In the genomic region with DNA sequence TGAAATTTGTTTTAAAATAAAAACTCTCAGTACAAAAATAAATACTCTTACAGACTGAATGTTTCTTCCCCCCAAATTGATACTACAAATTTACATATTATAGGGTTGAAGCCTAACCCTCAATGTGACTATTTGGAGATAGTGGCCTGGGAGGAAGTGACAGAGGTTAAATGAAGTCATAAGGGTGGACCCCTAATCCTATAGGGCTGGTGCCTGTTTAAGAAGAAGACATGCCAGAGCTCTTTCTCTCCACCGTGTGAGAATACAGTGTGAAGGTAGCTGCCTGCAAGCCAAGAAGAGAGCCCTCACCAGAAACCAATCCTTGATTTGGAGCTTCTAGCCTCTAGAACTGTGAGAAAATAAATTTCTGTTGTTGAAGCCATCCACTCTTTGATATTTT, we compare ENCODE assay signal across 21 cellular contexts.
DNase-seq lines count a peak whose midpoint lies in the region; ATAC-seq, FAIRE-seq and TF ChIP-seq lines count a peak whose summit lies in the region.
"Had no signal": no experiment of that assay in that cellular context is flagged by ENCODE, and none has a peak within 500 bp of the region (broad histone marks: within the 10 kb centered on the region; RNA-seq: fewer than 3 reads in every experiment).

No MANE protein-coding gene starts in this region.

- no peak for DNase-seq in GM12891 (ENCODE audit: insufficient read length, low spot score)
- peak; percentile 18 for DNase-seq in NB4 (ENCODE audit: low read depth)
- no peak for DNase-seq in WTC11 (ENCODE audit: low spot score)
- no peak for DNase-seq in left colon
- no peak for DNase-seq in activated CD4-positive, alpha-beta T cell treated with anti-CD3 and anti-CD28 coated beads for 1 hour
- no peak for DNase-seq in mesenteric fat pad (ENCODE audit: low spot score)
- DNase-seq: DND-41; H7; NCI-H1105; NCI-H146; NCI-H2029; NCI-H2227 treated with DMSO at 0.1 percent for 48 hours; NCI-H510A; NK-92 treated with Interleukin-12 subunit alpha and Interleukin-12 subunit beta, amount 100 ng/mL, for 24 hours; SIG-M5 had no signal

- no peaks in the 10 kb centered on the region for H3K27me3 Mint-ChIP-seq in WTC11 (ENCODE audit: low read depth)

- no peaks in the 10 kb centered on the region for H3K36me3 Mint-ChIP-seq in WTC11

- H3K4me3 Mint-ChIP-seq in WTC11 = no peak overlapping the region

- TF ChIP-seq POLR2A in GM12891 (IDR thresholded peaks at IDR 0.05; ENCODE audit: low read depth, low read length) (no peak), NB4 (IDR thresholded peaks at IDR 0.05; ENCODE audit: extremely low read depth, insufficient read length) (no peak)

- H3K27ac Mint-ChIP-seq in WTC11 = peak overlapping the region; percentile 54; the same call in 1 of the 2 replicates

- H3K4me3 ChIP-seq in NB4 (ENCODE audit: low read depth, low read length) = no peak overlapping the region

- no peaks in the 10 kb centered on the region for H3K9me3 Mint-ChIP-seq in WTC11

- CTCF ChIA-PET in WTC11 (lab: Charles Lee) = no interaction called here

- intact Hi-C loops in left colon (cut with DNase I, micrococcal nuclease) = no loop called here

- TF ChIP-seq CTCF in NB4 (IDR thresholded peaks at IDR 0.05; ENCODE audit: low read depth, low read length) (no peak), WTC11 (IDR thresholded peaks at IDR 0.05) (no peak)

- no peak for FAIRE-seq in GM12891 (lab: Jason Lieb, UNC)
- FAIRE-seq: GM12892, HepG2 had no signal

- POLR2A ChIA-PET in WTC11 (lab: Charles Lee) = no interaction called here

- H3K4me1 Mint-ChIP-seq in WTC11 = peaks cover 72% of the 10 kb centered on the region

- ATAC-seq in WTC11 (no peak; the same call in 1 of the 2 replicates), left colon (peak; percentile 20), GM19324 (IDR thresholded peaks at IDR 0.05; ENCODE audit: low FRiP score, unreplicated experiment) (no peak), GM21367 (IDR thresholded peaks at IDR 0.05; ENCODE audit: unreplicated experiment) (no peak)
- ATAC-seq: HepG2, Panc1, SK-N-SH treated with all-trans-retinoic acid at 6 μM for 48 hours had no signal

TF ChIP-seq in GM12891, 5 proteins besides CTCF, POLR2A, EP300 and RAD21:
- TF ChIP-seq SPI1 (IDR thresholded peaks at IDR 0.05; ENCODE audit: low read depth, low read length) = 0 out of 2 replicates have a peak, but pooled peaks have one; percentile 0
- no peak for TF ChIP-seq POU2F2 (IDR thresholded peaks at IDR 0.05; ENCODE audit: low read depth, low read length)

TF ChIP-seq in WTC11, 78 proteins besides CTCF, POLR2A, EP300 and RAD21 (continues in another document):
- TF ChIP-seq TEAD1 (CRISPR knock-in tag; IDR thresholded peaks at IDR 0.05) = no peak
- TF ChIP-seq, protein P1, sequence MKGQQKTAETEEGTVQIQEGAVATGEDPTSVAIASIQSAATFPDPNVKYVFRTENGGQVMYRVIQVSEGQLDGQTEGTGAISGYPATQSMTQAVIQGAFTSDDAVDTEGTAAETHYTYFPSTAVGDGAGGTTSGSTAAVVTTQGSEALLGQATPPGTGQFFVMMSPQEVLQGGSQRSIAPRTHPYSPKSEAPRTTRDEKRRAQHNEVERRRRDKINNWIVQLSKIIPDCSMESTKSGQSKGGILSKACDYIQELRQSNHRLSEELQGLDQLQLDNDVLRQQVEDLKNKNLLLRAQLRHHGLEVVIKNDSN (CRISPR knock-in tag; IDR thresholded peaks at IDR 0.05) = no peak
- no peak for TF ChIP-seq TEAD4 (CRISPR knock-in tag; IDR thresholded peaks at IDR 0.05)
- TF ChIP-seq NFATC4 (CRISPR knock-in tag; IDR thresholded peaks at IDR 0.05) = no peak
- no peak for TF ChIP-seq NR2C2 (CRISPR knock-in tag; IDR thresholded peaks at IDR 0.05)
- TF ChIP-seq, protein P2, sequence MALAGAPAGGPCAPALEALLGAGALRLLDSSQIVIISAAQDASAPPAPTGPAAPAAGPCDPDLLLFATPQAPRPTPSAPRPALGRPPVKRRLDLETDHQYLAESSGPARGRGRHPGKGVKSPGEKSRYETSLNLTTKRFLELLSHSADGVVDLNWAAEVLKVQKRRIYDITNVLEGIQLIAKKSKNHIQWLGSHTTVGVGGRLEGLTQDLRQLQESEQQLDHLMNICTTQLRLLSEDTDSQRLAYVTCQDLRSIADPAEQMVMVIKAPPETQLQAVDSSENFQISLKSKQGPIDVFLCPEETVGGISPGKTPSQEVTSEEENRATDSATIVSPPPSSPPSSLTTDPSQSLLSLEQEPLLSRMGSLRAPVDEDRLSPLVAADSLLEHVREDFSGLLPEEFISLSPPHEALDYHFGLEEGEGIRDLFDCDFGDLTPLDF (CRISPR knock-in tag; IDR thresholded peaks at IDR 0.05) = no peak
- TF ChIP-seq SMAD3 (CRISPR knock-in tag; IDR thresholded peaks at IDR 0.05; ENCODE audit: borderline replicate concordance) = no peak
- TF ChIP-seq, protein P3, sequence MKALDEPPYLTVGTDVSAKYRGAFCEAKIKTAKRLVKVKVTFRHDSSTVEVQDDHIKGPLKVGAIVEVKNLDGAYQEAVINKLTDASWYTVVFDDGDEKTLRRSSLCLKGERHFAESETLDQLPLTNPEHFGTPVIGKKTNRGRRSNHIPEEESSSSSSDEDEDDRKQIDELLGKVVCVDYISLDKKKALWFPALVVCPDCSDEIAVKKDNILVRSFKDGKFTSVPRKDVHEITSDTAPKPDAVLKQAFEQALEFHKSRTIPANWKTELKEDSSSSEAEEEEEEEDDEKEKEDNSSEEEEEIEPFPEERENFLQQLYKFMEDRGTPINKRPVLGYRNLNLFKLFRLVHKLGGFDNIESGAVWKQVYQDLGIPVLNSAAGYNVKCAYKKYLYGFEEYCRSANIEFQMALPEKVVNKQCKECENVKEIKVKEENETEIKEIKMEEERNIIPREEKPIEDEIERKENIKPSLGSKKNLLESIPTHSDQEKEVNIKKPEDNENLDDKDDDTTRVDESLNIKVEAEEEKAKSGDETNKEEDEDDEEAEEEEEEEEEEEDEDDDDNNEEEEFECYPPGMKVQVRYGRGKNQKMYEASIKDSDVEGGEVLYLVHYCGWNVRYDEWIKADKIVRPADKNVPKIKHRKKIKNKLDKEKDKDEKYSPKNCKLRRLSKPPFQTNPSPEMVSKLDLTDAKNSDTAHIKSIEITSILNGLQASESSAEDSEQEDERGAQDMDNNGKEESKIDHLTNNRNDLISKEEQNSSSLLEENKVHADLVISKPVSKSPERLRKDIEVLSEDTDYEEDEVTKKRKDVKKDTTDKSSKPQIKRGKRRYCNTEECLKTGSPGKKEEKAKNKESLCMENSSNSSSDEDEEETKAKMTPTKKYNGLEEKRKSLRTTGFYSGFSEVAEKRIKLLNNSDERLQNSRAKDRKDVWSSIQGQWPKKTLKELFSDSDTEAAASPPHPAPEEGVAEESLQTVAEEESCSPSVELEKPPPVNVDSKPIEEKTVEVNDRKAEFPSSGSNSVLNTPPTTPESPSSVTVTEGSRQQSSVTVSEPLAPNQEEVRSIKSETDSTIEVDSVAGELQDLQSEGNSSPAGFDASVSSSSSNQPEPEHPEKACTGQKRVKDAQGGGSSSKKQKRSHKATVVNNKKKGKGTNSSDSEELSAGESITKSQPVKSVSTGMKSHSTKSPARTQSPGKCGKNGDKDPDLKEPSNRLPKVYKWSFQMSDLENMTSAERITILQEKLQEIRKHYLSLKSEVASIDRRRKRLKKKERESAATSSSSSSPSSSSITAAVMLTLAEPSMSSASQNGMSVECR (CRISPR knock-in tag; IDR thresholded peaks at IDR 0.05; ENCODE audit: borderline replicate concordance) = no peak
- no peak for TF ChIP-seq GRHL2 (CRISPR knock-in tag; IDR thresholded peaks at IDR 0.05; ENCODE audit: insufficient replicate concordance, severe bottlenecking)
- no peak for TF ChIP-seq E2F5 (CRISPR knock-in tag; IDR thresholded peaks at IDR 0.05)
- no peak for TF ChIP-seq ZNF416 (CRISPR knock-in tag; IDR thresholded peaks at IDR 0.05)
- TF ChIP-seq, protein P4, sequence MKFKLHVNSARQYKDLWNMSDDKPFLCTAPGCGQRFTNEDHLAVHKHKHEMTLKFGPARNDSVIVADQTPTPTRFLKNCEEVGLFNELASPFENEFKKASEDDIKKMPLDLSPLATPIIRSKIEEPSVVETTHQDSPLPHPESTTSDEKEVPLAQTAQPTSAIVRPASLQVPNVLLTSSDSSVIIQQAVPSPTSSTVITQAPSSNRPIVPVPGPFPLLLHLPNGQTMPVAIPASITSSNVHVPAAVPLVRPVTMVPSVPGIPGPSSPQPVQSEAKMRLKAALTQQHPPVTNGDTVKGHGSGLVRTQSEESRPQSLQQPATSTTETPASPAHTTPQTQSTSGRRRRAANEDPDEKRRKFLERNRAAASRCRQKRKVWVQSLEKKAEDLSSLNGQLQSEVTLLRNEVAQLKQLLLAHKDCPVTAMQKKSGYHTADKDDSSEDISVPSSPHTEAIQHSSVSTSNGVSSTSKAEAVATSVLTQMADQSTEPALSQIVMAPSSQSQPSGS (CRISPR knock-in tag; IDR thresholded peaks at IDR 0.05; ENCODE audit: borderline replicate concordance, low read depth) = no peak
- TF ChIP-seq ESRRA (CRISPR knock-in tag; IDR thresholded peaks at IDR 0.05; ENCODE audit: borderline replicate concordance) = no peak
- TF ChIP-seq ZSCAN18 (CRISPR knock-in tag; IDR thresholded peaks at IDR 0.05) = no peak
- TF ChIP-seq, protein P5, sequence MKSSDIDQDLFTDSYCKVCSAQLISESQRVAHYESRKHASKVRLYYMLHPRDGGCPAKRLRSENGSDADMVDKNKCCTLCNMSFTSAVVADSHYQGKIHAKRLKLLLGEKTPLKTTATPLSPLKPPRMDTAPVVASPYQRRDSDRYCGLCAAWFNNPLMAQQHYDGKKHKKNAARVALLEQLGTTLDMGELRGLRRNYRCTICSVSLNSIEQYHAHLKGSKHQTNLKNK (CRISPR knock-in tag; IDR thresholded peaks at IDR 0.05) = no peak
- TF ChIP-seq CREB1 (CRISPR knock-in tag; IDR thresholded peaks at IDR 0.05) = no peak
- TF ChIP-seq PRRX2 (CRISPR knock-in tag; IDR thresholded peaks at IDR 0.05) = no peak
